ENCODE assay signal across 1 cellular context in genomic region chr9:131464354-131465000, GRCh38.
A peak's percentile ranks its signal among the peaks of the same experiment; 100 is the strongest.
TF ChIP-seq lines count a peak whose summit lies in the region.

No MANE protein-coding gene starts in this region.

TF ChIP-seq in HepG2, 621 proteins besides CTCF, POLR2A, EP300 and RAD21 (continued from another document):
- TF ChIP-seq, protein P1, sequence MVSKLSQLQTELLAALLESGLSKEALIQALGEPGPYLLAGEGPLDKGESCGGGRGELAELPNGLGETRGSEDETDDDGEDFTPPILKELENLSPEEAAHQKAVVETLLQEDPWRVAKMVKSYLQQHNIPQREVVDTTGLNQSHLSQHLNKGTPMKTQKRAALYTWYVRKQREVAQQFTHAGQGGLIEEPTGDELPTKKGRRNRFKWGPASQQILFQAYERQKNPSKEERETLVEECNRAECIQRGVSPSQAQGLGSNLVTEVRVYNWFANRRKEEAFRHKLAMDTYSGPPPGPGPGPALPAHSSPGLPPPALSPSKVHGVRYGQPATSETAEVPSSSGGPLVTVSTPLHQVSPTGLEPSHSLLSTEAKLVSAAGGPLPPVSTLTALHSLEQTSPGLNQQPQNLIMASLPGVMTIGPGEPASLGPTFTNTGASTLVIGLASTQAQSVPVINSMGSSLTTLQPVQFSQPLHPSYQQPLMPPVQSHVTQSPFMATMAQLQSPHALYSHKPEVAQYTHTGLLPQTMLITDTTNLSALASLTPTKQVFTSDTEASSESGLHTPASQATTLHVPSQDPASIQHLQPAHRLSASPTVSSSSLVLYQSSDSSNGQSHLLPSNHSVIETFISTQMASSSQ (IDR thresholded peaks at IDR 0.05; ENCODE audit: low read depth): no peak
- TF ChIP-seq, protein P1 (CRISPR knock-in tag; IDR thresholded peaks at IDR 0.05; ENCODE audit: borderline replicate concordance): no peak
- TF ChIP-seq IKZF1 (IDR thresholded peaks at IDR 0.05) (no peak), HNRNPUL1 (IDR thresholded peaks at IDR 0.05; ENCODE audit: low read depth, low read length) (no peak), SATB2 (CRISPR knock-in tag; IDR thresholded peaks at IDR 0.05) (no peak), PAWR (CRISPR knock-in tag; IDR thresholded peaks at IDR 0.05; ENCODE audit: borderline replicate concordance) (no peak), POLR2G (IDR thresholded peaks at IDR 0.05; ENCODE audit: low read depth, low read length) (0 out of 2 replicates have a peak, but pooled peaks have one; percentile 21), SKIL (CRISPR knock-in tag; IDR thresholded peaks at IDR 0.05; ENCODE audit: borderline replicate concordance) (no peak), CHD4 (IDR thresholded peaks at IDR 0.05; ENCODE audit: borderline replicate concordance, low read length) (no peak), ZNF704 (CRISPR knock-in tag; IDR thresholded peaks at IDR 0.05; ENCODE audit: borderline replicate concordance) (no peak), MBD4 (IDR thresholded peaks at IDR 0.05; ENCODE audit: borderline replicate concordance, low read length) (no peak), RNF219 (CRISPR knock-in tag; IDR thresholded peaks at IDR 0.05) (no peak), SAP130 (CRISPR knock-in tag; IDR thresholded peaks at IDR 0.05; ENCODE audit: low read depth) (no peak), SSRP1 (CRISPR knock-in tag; IDR thresholded peaks at IDR 0.05) (no peak), MIXL1 (CRISPR knock-in tag; IDR thresholded peaks at IDR 0.05) (no peak), MATR3 (CRISPR knock-in tag; IDR thresholded peaks at IDR 0.05) (no peak), MIER3 (CRISPR knock-in tag; IDR thresholded peaks at IDR 0.05; ENCODE audit: borderline replicate concordance) (no peak), ZNF512B (CRISPR knock-in tag; IDR thresholded peaks at IDR 0.05; ENCODE audit: borderline replicate concordance) (no peak), ZNF501 (CRISPR knock-in tag; IDR thresholded peaks at IDR 0.05) (no peak), ZNF883 (CRISPR knock-in tag; IDR thresholded peaks at IDR 0.05; ENCODE audit: not compliant biosample characterization) (no peak), AGO2 (optimal IDR thresholded peaks at IDR 0.05; ENCODE audit: low read depth, low read length) (peak; percentile 41), KAT7 (CRISPR knock-in tag; IDR thresholded peaks at IDR 0.05; ENCODE audit: borderline replicate concordance) (no peak), ATF1 (CRISPR knock-in tag; IDR thresholded peaks at IDR 0.05) (no peak)
